8 cellular contexts compared by ENCODE assay signal in genomic region chr4:71186566-71187398, GRCh38.
DNase-seq lines count a peak whose midpoint lies in the region; ATAC-seq and TF ChIP-seq lines count a peak whose summit lies in the region.

No MANE protein-coding gene starts in this region.

- no peaks in the 10 kb centered on the region for H3K27me3 ChIP-seq in muscle layer of duodenum (ENCODE audit: low read depth, low read length)
- no peaks in the 10 kb centered on the region for H3K27me3 ChIP-seq in thoracic aorta (replicated peaks; ENCODE audit: insufficient read depth)

- TF ChIP-seq CTCF in CD14-positive monocyte (IDR thresholded peaks at IDR 0.05) (no peak), fibroblast of mammary gland (conservative IDR thresholded peaks at IDR 0.05; ENCODE audit: control insufficient read depth, insufficient read depth, low read depth, low read length) (no peak), thoracic aorta (IDR thresholded peaks at IDR 0.05) (no peak)

- no peak overlapping the region for H3K27ac Mint-ChIP-seq in CD14-positive monocyte
- no peak overlapping the region for H3K27ac Mint-ChIP-seq in activated T-cell treated with anti-CD3 and anti-CD28 coated beads, Interleukin-2, amount 50 U/mL, for 72 hours

- H3K4me3 ChIP-seq in fibroblast of mammary gland (ENCODE audit: control insufficient read depth, low read depth, low read length) (peak overlapping the region; percentile 54), muscle layer of duodenum (ENCODE audit: low read depth in 1 of 2, low read length in 2 of 2) (peak overlapping the region; percentile 63 to 88), thoracic aorta (peak overlapping the region; percentile 87)

- DNase-seq in CD14-positive monocyte (ENCODE audit: low spot score) (no peak), NCI-H1417 (lab: John Stamatoyannopoulos, UW) (peak; percentile 67 to 71 (median 68)), fibroblast of mammary gland (ENCODE audit: low read depth) (no peak), thoracic aorta (ENCODE audit: low spot score) (no peak), epidermal melanocyte (ENCODE audit: insufficient read length, low spot score) (no peak)
- peak; percentile 38 to 44 for DNase-seq in activated T-cell treated with anti-CD3 and anti-CD28 coated beads, Interleukin-2, amount 50 U/mL, for 72 hours

- ATAC-seq in GM19395 (IDR thresholded peaks at IDR 0.05; ENCODE audit: unreplicated experiment) (peak; percentile 33), thoracic aorta (ENCODE audit: insufficient number of reproducible peaks, low FRiP score, low read depth) (peak; percentile 48)
- peak; percentile 80 to 84 for ATAC-seq in activated T-cell treated with anti-CD3 and anti-CD28 coated beads, Interleukin-2, amount 50 U/mL, for 72 hours (replicated peaks in 1 of 2)

- peaks cover 0 to 5% (median 3%) of the 10 kb centered on the region in 7 donors for H3K9me3 Mint-ChIP-seq in CD14-positive monocyte
- H3K9me3 Mint-ChIP-seq in activated T-cell treated with anti-CD3 and anti-CD28 coated beads, Interleukin-2, amount 50 U/mL, for 72 hours, result no peaks in the 10 kb centered on the region

- peak overlapping the region; percentile 75 to 92 for H3K4me3 Mint-ChIP-seq in CD14-positive monocyte
- H3K4me3 Mint-ChIP-seq in activated T-cell treated with anti-CD3 and anti-CD28 coated beads, Interleukin-2, amount 50 U/mL, for 72 hours, result peak overlapping the region; percentile 88 to 93

- H3K4me1 Mint-ChIP-seq in CD14-positive monocyte, result peaks cover 25% of the 10 kb centered on the region
- peaks cover 27% of the 10 kb centered on the region for H3K4me1 Mint-ChIP-seq in activated T-cell treated with anti-CD3 and anti-CD28 coated beads, Interleukin-2, amount 50 U/mL, for 72 hours (ENCODE audit: low read depth)

- H3K27ac ChIP-seq in muscle layer of duodenum (ENCODE audit: low read length) (no peak overlapping the region), thoracic aorta (peak overlapping the region; percentile 65 to 69)

- intact Hi-C loops in CD14-positive monocyte (cut with micrococcal nuclease), result no loop called here

- H3K9me3 ChIP-seq in muscle layer of duodenum (ENCODE audit: control insufficient read depth in 1 of 2, low read length in 2 of 2) (no peaks in the 10 kb centered on the region), thoracic aorta (no peaks in the 10 kb centered on the region)

- H3K4me1 ChIP-seq in muscle layer of duodenum (ENCODE audit: control insufficient read depth in 1 of 2, insufficient read depth in 2 of 2, low read length in 2 of 2) (peaks cover 6 to 11% of the 10 kb centered on the region in 2 donors), thoracic aorta (ENCODE audit: control insufficient read depth in 1 of 2, low read depth in 2 of 2) (peaks cover 4 to 24% of the 10 kb centered on the region in 2 donors)

- H3K27me3 Mint-ChIP-seq in CD14-positive monocyte (ENCODE audit: low read depth in 3 of 3), result peaks cover 59 to 68% (median 59%) of the 10 kb centered on the region in 3 donors
- peaks cover 49% of the 10 kb centered on the region for H3K27me3 Mint-ChIP-seq in activated T-cell treated with anti-CD3 and anti-CD28 coated beads, Interleukin-2, amount 50 U/mL, for 72 hours (ENCODE audit: low read depth)

- H3K36me3 ChIP-seq in muscle layer of duodenum (ENCODE audit: control insufficient read depth in 1 of 2, insufficient read depth in 2 of 2, low read length in 2 of 2) (no peaks in the 10 kb centered on the region), thoracic aorta (no peaks in the 10 kb centered on the region)

- H3K36me3 Mint-ChIP-seq in CD14-positive monocyte, result peaks cover 0 to 3% of the 10 kb centered on the region in 2 donors
- peaks cover 0 to 4% of the 10 kb centered on the region in 2 donors for H3K36me3 Mint-ChIP-seq in activated T-cell treated with anti-CD3 and anti-CD28 coated beads, Interleukin-2, amount 50 U/mL, for 72 hours (ENCODE audit: insufficient read depth in 2 of 2)

Comparison
In these comparisons a context has a peak if more than half of its experiments do, and no peak if none do; other contexts are left out.
1. DNase-seq: peak in NCI-H1417 (3 of 3) and activated T-cell treated with anti-CD3 and anti-CD28 coated beads, Interleukin-2, amount 50 U/mL, for 72 hours (2 of 2); none in CD14-positive monocyte (single experiment), fibroblast of mammary gland (single experiment), thoracic aorta (single experiment) and epidermal melanocyte (single experiment).
2. Peak in every context shown above with its lines, with median percentiles within 50 percentile points of each other: ATAC-seq and H3K4me3 ChIP-seq.